Comparison of ENCODE assay signal across 12 cellular contexts in genomic region chr9:98374385-98375051, GRCh38.
A peak's percentile ranks its signal among the peaks of the same experiment; 100 is the strongest.
DNase-seq lines count a peak whose midpoint lies in the region; ATAC-seq, FAIRE-seq and TF ChIP-seq lines count a peak whose summit lies in the region.
"Had no signal": no experiment of that assay in that cellular context is flagged by ENCODE, and none has a peak within 500 bp of the region (broad histone marks: within the 10 kb centered on the region; RNA-seq: fewer than 3 reads in every experiment).

No MANE protein-coding gene starts in this region.

- no peaks in the 10 kb centered on the region for H3K9me3 ChIP-seq in small intestine (ENCODE audit: control insufficient read depth, low read depth)
- H3K9me3 ChIP-seq: heart right ventricle, sigmoid colon, suprapubic skin had no signal

- POLR2A ChIA-PET in RWPE1 (lab: Yijun Ruan, JAX; ENCODE audit: low non-redundant PET), result no interaction called here

- peak; percentile 52 for DNase-seq in RWPE1 (ENCODE audit: low spot score)
- peak; percentile 99 for DNase-seq in fibroblast of pulmonary artery (ENCODE audit: low read depth)
- peak; percentile 98 for DNase-seq in small intestine
- DNase-seq in NCI-H82 treated with DMSO at 0.1 percent for 48 hours (lab: John Stamatoyannopoulos, UW; ENCODE audit: unreplicated experiment), result no peak
- DNase-seq in NCI-H2227 (lab: John Stamatoyannopoulos, UW; ENCODE audit: unreplicated experiment), result no peak
- DNase-seq: activated gamma-delta T cell treated with Interleukin-2 at 50 U/mL for 16 hours, heart right ventricle, sigmoid colon had no signal

- H3K4me1 ChIP-seq in small intestine (ENCODE audit: control insufficient read depth in 2 of 2, insufficient read depth in 1 of 2, low read depth in 1 of 2, low read length in 1 of 2), result peaks cover 0 to 7% of the 10 kb centered on the region in 2 donors
- H3K4me1 ChIP-seq: sigmoid colon, suprapubic skin had no signal

- H3K36me3 ChIP-seq in small intestine (ENCODE audit: control insufficient read depth in 2 of 2, insufficient read depth in 2 of 2, low read length in 2 of 2), result no peaks in the 10 kb centered on the region
- H3K36me3 ChIP-seq: heart right ventricle, sigmoid colon, suprapubic skin had no signal

- H3K4me3 ChIP-seq in fibroblast of pulmonary artery (replicated peaks; ENCODE audit: low read depth, low read length) (no peak overlapping the region), small intestine (ENCODE audit: low read depth in 1 of 2, low read length in 2 of 2) (no peak overlapping the region)
- H3K4me3 ChIP-seq: heart right ventricle, sigmoid colon, suprapubic skin had no signal

- no peaks in the 10 kb centered on the region for H3K27me3 ChIP-seq in small intestine (ENCODE audit: control insufficient read depth in 2 of 2, insufficient read depth in 2 of 2, low read length in 2 of 2)
- H3K27me3 ChIP-seq: sigmoid colon, suprapubic skin had no signal

- ATAC-seq in GM21423 (IDR thresholded peaks at IDR 0.05; ENCODE audit: unreplicated experiment) (peak; percentile 30), HG03378 (IDR thresholded peaks at IDR 0.05; ENCODE audit: unreplicated experiment) (no peak), HG02884 (IDR thresholded peaks at IDR 0.05; ENCODE audit: unreplicated experiment) (no peak)

- TF ChIP-seq CTCF in RWPE1 (conservative IDR thresholded peaks at IDR 0.05; ENCODE audit: low read depth), result no peak
- no peak for TF ChIP-seq CTCF in fibroblast of pulmonary artery (IDR thresholded peaks at IDR 0.05; ENCODE audit: low read length, missing control alignments)

- no peak for FAIRE-seq in small intestine (lab: Jason Lieb, UNC)

- no peak overlapping the region for H3K27ac ChIP-seq in RWPE1
- peak overlapping the region in 1 of 2 donors; percentile 46 for H3K27ac ChIP-seq in small intestine (ENCODE audit: low read depth in 1 of 2, low read length in 1 of 2)
- H3K27ac ChIP-seq: heart right ventricle, sigmoid colon, suprapubic skin had no signal

- WGBS in small intestine, 3 donors, result 14 to 52% (median 39%) methylated on average over 10 of the region's 10 CpGs

- CTCF ChIA-PET in RWPE1 (lab: Yijun Ruan, JAX), result interaction anchor here (0.7 kb wide), 1 partner anchor 51 kb away, joined by 3 read pairs; no protein-coding TSS in a partner anchor

Comparison
In these comparisons a context has a peak if more than half of its experiments do, and no peak if none do; other contexts are left out.
1. DNase-seq: peak in RWPE1 (single experiment), fibroblast of pulmonary artery (single experiment) and small intestine (single experiment); none in NCI-H82 treated with DMSO at 0.1 percent for 48 hours (single experiment) and NCI-H2227 (single experiment).